8 cellular contexts compared by ENCODE assay signal in genomic region chr15:40593588-40594428, GRCh38. TPM values are rescaled to one million over a fixed set of nuclear protein-coding genes. Genes with fewer than 3 reads are reported as not detected.
A peak's percentile ranks its signal among the peaks of the same experiment; 100 is the strongest.
DNase-seq lines count a peak whose midpoint lies in the region; ATAC-seq, FAIRE-seq and TF ChIP-seq lines count a peak whose summit lies in the region.

Gene KNL1, plus strand, starts transcription at chr15:40594249. Its CDS starts 8,683 bp downstream, at chr15:40602932.

- CTCF ChIA-PET in Calu3 (lab: Charles Lee) = interaction anchor here (0.6 kb wide), 1 partner anchor 74 kb away, joined by 3 read pairs; no protein-coding TSS in a partner anchor

- peak within 1 kb of the TSS; percentile 80 for H3K4me3 ChIP-seq in OCI-LY1 (ENCODE audit: low read depth, low read length, poor library complexity, severe bottlenecking)

- H3K36me3 Mint-ChIP-seq in Calu3 (ENCODE audit: insufficient read depth, unreplicated experiment) = peaks cover 23% of the 10 kb centered on the region

- H3K79me2 ChIP-seq in OCI-LY1 (ENCODE audit: insufficient read depth, low read length) = peaks cover 43% of the 10 kb centered on the region

- H3K27ac Mint-ChIP-seq in Calu3 (ENCODE audit: unreplicated experiment) = peak within 1 kb of the TSS; percentile 99

- H3K27me3 Mint-ChIP-seq in Calu3 (ENCODE audit: unreplicated experiment) = no peaks in the 10 kb centered on the region

- H2AFZ ChIP-seq in OCI-LY1 (ENCODE audit: low read length) = peak within 1 kb of the TSS; percentile 58

- peak within 1 kb of the TSS; percentile 97 for H3K4me3 Mint-ChIP-seq in Calu3 (ENCODE audit: low read depth, unreplicated experiment)

- peak; percentile 63 for FAIRE-seq in endometrium (lab: Jason Lieb, UNC)

- no peak for TF ChIP-seq CTCF in Calu3 (IDR thresholded peaks at IDR 0.05; ENCODE audit: unreplicated experiment)
- TF ChIP-seq CTCF in OCI-LY1 (IDR thresholded peaks at IDR 0.05; ENCODE audit: low read length) = no peak

- peaks cover 47% of the 10 kb centered on the region for H3K4me1 ChIP-seq in OCI-LY1 (ENCODE audit: insufficient read depth, low read length, severe bottlenecking)

- peak; percentile 62 for ATAC-seq in GM21515 (IDR thresholded peaks at IDR 0.05; ENCODE audit: unreplicated experiment)

- H3K9me3 ChIP-seq in OCI-LY1 (ENCODE audit: low read length) = no peaks in the 10 kb centered on the region

- intact Hi-C loops in Calu3 (cut with micrococcal nuclease; ENCODE audit: unreplicated experiment) = no loop called here

- H3K27ac ChIP-seq in OCI-LY1 (ENCODE audit: low read depth, low read length, poor library complexity, severe bottlenecking) = peak within 1 kb of the TSS; percentile 92

- no peaks in the 10 kb centered on the region for H3K9me3 Mint-ChIP-seq in Calu3 (ENCODE audit: low read depth, unreplicated experiment)

- H3K9ac ChIP-seq in OCI-LY1 (ENCODE audit: low read length) = peak within 1 kb of the TSS; percentile 80

- peaks cover 5% of the 10 kb centered on the region; the same call in 1 of the 2 replicates for H3K36me3 ChIP-seq in OCI-LY1 (ENCODE audit: insufficient read depth, low read length)

- peaks cover 10% of the 10 kb centered on the region for H3F3A ChIP-seq in OCI-LY1 (ENCODE audit: insufficient read depth, low read length)

- H3K9me2 ChIP-seq in OCI-LY1 (ENCODE audit: low read depth, low read length) = no peaks in the 10 kb centered on the region

- H3K4me2 ChIP-seq in OCI-LY1 (ENCODE audit: low read length) = peak within 1 kb of the TSS; percentile 99

- H4K20me1 ChIP-seq in OCI-LY1 (ENCODE audit: insufficient read depth, low read length) = no peaks in the 10 kb centered on the region

- no peaks in the 10 kb centered on the region for H3K27me3 ChIP-seq in OCI-LY1 (ENCODE audit: insufficient read depth, low read length)

- peak; percentile 84 for DNase-seq in Calu3
- peak; percentile 58 for DNase-seq in HuH-7 (ENCODE audit: low spot score)
- DNase-seq in activated CD8-positive, alpha-beta memory T cell treated with anti-CD3 and anti-CD28 coated beads, Interleukin-2, amount 50 U/mL, for 24 hours (ENCODE audit: extremely low read depth) = peak; percentile 80
- DNase-seq in mesenteric fat pad (ENCODE audit: low spot score) = peak; percentile 94
- peak; percentile 81 for DNase-seq in stimulated activated CD8-positive, alpha-beta memory T cell treated with anti-CD3 and anti-CD28 coated beads, Interleukin-15, amount 100 ng/mL, for 1 hour (ENCODE audit: low read depth)

- H3K4me1 Mint-ChIP-seq in Calu3 (ENCODE audit: low read depth, unreplicated experiment) = peaks cover 20% of the 10 kb centered on the region

- BruUV-seq in Calu3 (replicated peaks; lab: Mats Ljungman, UMichigan) = no TSS peak

RNA-seq across cellular contexts. Expression of gene KNL1, which starts in this region (rescaled TPM):
- total RNA-seq in Calu3 (2022) = 11.0 and 19.0 TPM in 2 replicates
- total RNA-seq in mesenteric fat pad = 0.35 TPM

Comparison
In these comparisons a context has a peak if more than half of its experiments do, and no peak if none do; other contexts are left out.
1. Peak in every context shown above with its lines: DNase-seq, ATAC-seq, H3K4me3 ChIP-seq and H3K27ac ChIP-seq.
2. Peak in DNase-seq in mesenteric fat pad; RNA of the gene not detected or under 1 TPM.